Comparison of ENCODE assay signal across 19 cellular contexts in genomic region chr7:51138121-51139085, GRCh38.
DNase-seq lines count a peak whose midpoint lies in the region; ATAC-seq and TF ChIP-seq lines count a peak whose summit lies in the region.
"Had no signal": no experiment of that assay in that cellular context is flagged by ENCODE, and none has a peak within 500 bp of the region (broad histone marks: within the 10 kb centered on the region; RNA-seq: fewer than 3 reads in every experiment).

No MANE protein-coding gene starts in this region.

- H3K27me3 Mint-ChIP-seq in endodermal cell (ENCODE audit: insufficient read depth), result no peaks in the 10 kb centered on the region

- H3K9ac ChIP-seq in endodermal cell (ENCODE audit: extremely low read depth, low read length, poor library complexity, severe bottlenecking), result no peak overlapping the region

- WGBS in endodermal cell (ENCODE audit: insufficient coverage in 1 of 2, insufficient read length in 1 of 2), 2 experiments, result 93 to 95% methylated on average over 5 to 10 of the region's 10 CpGs

- ATAC-seq in HG03039 (IDR thresholded peaks at IDR 0.05; ENCODE audit: unreplicated experiment), result no peak
- ATAC-seq: effector memory CD8-positive, alpha-beta T cell; heart right ventricle; psoas muscle had no signal

- H3K27ac Mint-ChIP-seq in endodermal cell, result no peak overlapping the region
- H3K27ac Mint-ChIP-seq: activated B cell treated with CpG ODN at 0.5 μM for 24 hours; effector memory CD8-positive, alpha-beta T cell; memory B cell; nephron; T-helper 1 cell treated with Interleukin-12 subunit alpha and Interleukin-12 subunit beta and Interleukin-4 antibody, amounts not matched to agents 30 μg/mL and 1 μg/mL, for 36 hours had no signal

- peaks cover 5% of the 10 kb centered on the region for H3K9me3 ChIP-seq in endodermal cell (ENCODE audit: control insufficient read depth, low read length)
- H3K9me3 ChIP-seq: heart right ventricle, psoas muscle, thyroid gland had no signal

- intact Hi-C loops in dorsolateral prefrontal cortex (cut with DNase I), result loop anchor here in 1 of 2 donors (5.0 kb wide), 1 partner anchor 346 kb away; no protein-coding TSS in a partner anchor

- H3K9me3 Mint-ChIP-seq in endodermal cell, result no peaks in the 10 kb centered on the region
- H3K9me3 Mint-ChIP-seq: activated B cell treated with CpG ODN at 0.5 μM for 24 hours; effector memory CD8-positive, alpha-beta T cell; memory B cell; nephron; T-helper 1 cell treated with Interleukin-12 subunit alpha and Interleukin-12 subunit beta and Interleukin-4 antibody, amounts not matched to agents 30 μg/mL and 1 μg/mL, for 36 hours had no signal

- H3K4me3 ChIP-seq in endodermal cell (ENCODE audit: low read length) (no peak overlapping the region), dorsolateral prefrontal cortex (no peak overlapping the region)
- H3K4me3 ChIP-seq: heart right ventricle, psoas muscle, thyroid gland had no signal

- no peak overlapping the region for H3K4me3 Mint-ChIP-seq in endodermal cell
- H3K4me3 Mint-ChIP-seq: activated B cell treated with CpG ODN at 0.5 μM for 24 hours; effector memory CD8-positive, alpha-beta T cell; memory B cell; nephron; T-helper 1 cell treated with Interleukin-12 subunit alpha and Interleukin-12 subunit beta and Interleukin-4 antibody, amounts not matched to agents 30 μg/mL and 1 μg/mL, for 36 hours had no signal

- H3K36me3 Mint-ChIP-seq in endodermal cell (ENCODE audit: low read depth), result peaks cover 11% of the 10 kb centered on the region
- H3K36me3 Mint-ChIP-seq: memory B cell had no signal

- H3K27me3 ChIP-seq in endodermal cell (ENCODE audit: control insufficient read depth, insufficient read depth, low read length, poor library complexity, severe bottlenecking) (no peaks in the 10 kb centered on the region), dorsolateral prefrontal cortex (no peaks in the 10 kb centered on the region)
- H3K27me3 ChIP-seq: heart right ventricle, thyroid gland had no signal

- no peak for TF ChIP-seq CTCF in endodermal cell (conservative IDR thresholded peaks at IDR 0.05)
- no peak for TF ChIP-seq CTCF in dorsolateral prefrontal cortex (IDR thresholded peaks at IDR 0.05 in 54 of 56, conservative IDR thresholded peaks at IDR 0.05 in 2 of 56; ENCODE audit: low read depth in 1 of 56, partially characterized antibody in 56 of 56)

- peaks cover 9% of the 10 kb centered on the region for H3K36me3 ChIP-seq in endodermal cell (ENCODE audit: control insufficient read depth, insufficient read depth, low read length)
- H3K36me3 ChIP-seq: thyroid gland had no signal

- DNase-seq in DMS153 (lab: John Stamatoyannopoulos, UW) (peak; percentile 98), NCI-H1436 (lab: John Stamatoyannopoulos, UW) (peak; percentile 93), NCI-H345 treated with DMSO at 0.1 percent for 48 hours (lab: John Stamatoyannopoulos, UW; ENCODE audit: unreplicated experiment) (peak; percentile 96), endodermal cell (peak; percentile 26), dorsolateral prefrontal cortex (no peak)
- no peak for DNase-seq in activated naive CD4-positive, alpha-beta T cell treated with Interleukin-2 at 50 U/mL for 16 hours
- no peak for DNase-seq in activated CD4-positive, CD25-positive, alpha-beta regulatory T cell (lab: John Stamatoyannopoulos, UW)
- DNase-seq: activated B cell treated with CpG ODN at 0.5 μM for 24 hours; activated effector memory CD4-positive, alpha-beta T cell treated with Interleukin-2 at 50 U/mL for 16 hours; effector memory CD8-positive, alpha-beta T cell; heart right ventricle; NCI-H1930; psoas muscle; SHP77 treated with DMSO at 0.1 percent for 48 hours; thyroid gland had no signal

- H3K27ac ChIP-seq in endodermal cell (ENCODE audit: low read depth, low read length) (no peak overlapping the region), dorsolateral prefrontal cortex (peak overlapping the region in 8 of 59 donors; percentile 3 to 68 (median 26))
- H3K27ac ChIP-seq: psoas muscle, thyroid gland had no signal

- peaks cover 8% of the 10 kb centered on the region for H3K4me1 ChIP-seq in endodermal cell (ENCODE audit: control insufficient read depth, insufficient read depth, low read length)
- H3K4me1 ChIP-seq: thyroid gland had no signal

- peaks cover 34% of the 10 kb centered on the region for H3K4me1 Mint-ChIP-seq in endodermal cell
- H3K4me1 Mint-ChIP-seq: nephron had no signal

Comparison
In these comparisons a context has a peak if more than half of its experiments do, and no peak if none do; other contexts are left out.
1. DNase-seq: peak in DMS153 (single experiment), NCI-H1436 (single experiment), NCI-H345 treated with DMSO at 0.1 percent for 48 hours (single experiment) and endodermal cell (single experiment); none in dorsolateral prefrontal cortex (0 of 10), activated naive CD4-positive, alpha-beta T cell treated with Interleukin-2 at 50 U/mL for 16 hours (single experiment) and activated CD4-positive, CD25-positive, alpha-beta regulatory T cell (0 of 4).